Comparison of ENCODE assay signal across 12 cellular contexts in the genomic region with DNA sequence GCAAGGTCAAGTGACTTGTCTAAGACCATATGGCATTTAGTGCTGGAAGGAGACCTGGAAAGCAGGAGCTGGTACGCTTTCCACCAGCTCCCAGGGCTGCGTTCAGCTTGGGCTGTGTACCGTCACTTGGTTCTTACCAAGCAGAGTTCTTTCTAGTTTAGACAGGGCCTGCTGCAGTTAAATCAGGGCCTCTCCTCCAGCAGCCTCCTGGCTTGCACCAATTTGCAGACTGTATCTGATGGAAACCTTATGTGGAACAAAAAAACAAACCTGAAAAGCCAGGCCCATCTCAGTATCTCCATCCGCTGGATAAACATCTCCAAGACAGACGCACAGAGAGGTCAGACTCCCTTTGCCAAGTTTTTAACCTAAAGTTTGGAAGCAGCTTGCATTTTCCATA.
DNase-seq lines count a peak whose midpoint lies in the region; ATAC-seq and TF ChIP-seq lines count a peak whose summit lies in the region.
"Had no signal": no experiment of that assay in that cellular context is flagged by ENCODE, and none has a peak within 500 bp of the region (broad histone marks: within the 10 kb centered on the region; RNA-seq: fewer than 3 reads in every experiment).

No MANE protein-coding gene starts in this region.

- DNase-seq in astrocyte of the spinal cord (ENCODE audit: low read depth, low spot score) = peak; percentile 27
- DNase-seq in Right ventricle myocardium superior = no peak
- no peak for DNase-seq in osteoblast (ENCODE audit: insufficient read length, low spot score, missing footprints)
- DNase-seq in upper lobe of right lung = no peak
- no peak for DNase-seq in stimulated activated naive CD4-positive, alpha-beta T cell (lab: John Stamatoyannopoulos, UW)
- no peak for DNase-seq in NCI-H82 (lab: John Stamatoyannopoulos, UW)
- DNase-seq in occipital lobe (lab: John Stamatoyannopoulos, UW) = no peak
- DNase-seq: activated CD4-positive, alpha-beta T cell treated with anti-CD3 and anti-CD28 coated beads, Interleukin-2, amount 50 U/mL, for 48 hours; activated naive CD4-positive, alpha-beta T cell treated with Interleukin-2 at 50 U/mL for 16 hours; CD8-positive, alpha-beta T cell; NCI-H2171 had no signal

- H3K4me3 ChIP-seq in astrocyte of the spinal cord (ENCODE audit: low read depth, low read length) (no peak overlapping the region), osteoblast (ENCODE audit: insufficient read depth, low read length) (no peak overlapping the region), upper lobe of right lung (no peak overlapping the region)

- H3K36me3 ChIP-seq in osteoblast (ENCODE audit: insufficient read depth, low read length) = no peaks in the 10 kb centered on the region
- no peaks in the 10 kb centered on the region for H3K36me3 ChIP-seq in upper lobe of right lung

- in situ Hi-C loops in astrocyte of the spinal cord (cut with HindIII; ENCODE audit: low sequenced_read_pairs) = no loop called here

- TF ChIP-seq CTCF in astrocyte of the spinal cord (IDR thresholded peaks at IDR 0.05; ENCODE audit: low read depth, low read length) = no peak
- TF ChIP-seq CTCF in osteoblast (IDR thresholded peaks at IDR 0.05; ENCODE audit: extremely low read depth, low read depth, low read length) = no peak
- no peak for TF ChIP-seq CTCF in upper lobe of right lung (IDR thresholded peaks at IDR 0.05)

- intact Hi-C loops in Right ventricle myocardium superior (cut with DNase I) = no loop called here
- intact Hi-C loops in upper lobe of right lung (cut with DNase I) = no loop called here

- H3K79me2 ChIP-seq in osteoblast (ENCODE audit: insufficient read depth, low read length) = no peaks in the 10 kb centered on the region

- ATAC-seq in Right ventricle myocardium superior (ENCODE audit: poor library complexity) (peak; percentile 50), upper lobe of right lung (no peak)
- ATAC-seq: CD8-positive, alpha-beta T cell had no signal

- no peaks in the 10 kb centered on the region for H4K20me1 ChIP-seq in osteoblast (ENCODE audit: insufficient read depth, low read length)

- H3K4me1 ChIP-seq in osteoblast (ENCODE audit: insufficient read depth, low read length) (peaks cover 8% of the 10 kb centered on the region), upper lobe of right lung (no peaks in the 10 kb centered on the region)

- peak overlapping the region; percentile 67 for H2AFZ ChIP-seq in osteoblast (ENCODE audit: low read length)

- H3K27me3 ChIP-seq in osteoblast (ENCODE audit: insufficient read depth, low read length) (no peaks in the 10 kb centered on the region), upper lobe of right lung (no peaks in the 10 kb centered on the region)

- H3K9me3 ChIP-seq in osteoblast (ENCODE audit: low read depth, low read length) (no peaks in the 10 kb centered on the region), upper lobe of right lung (no peaks in the 10 kb centered on the region)

- H3K4me2 ChIP-seq in osteoblast (ENCODE audit: insufficient read depth, low read length) = peak overlapping the region; percentile 50

- H3K27ac ChIP-seq in osteoblast (ENCODE audit: low read depth, low read length) (no peak overlapping the region), upper lobe of right lung (peak overlapping the region; percentile 33)
- H3K27ac ChIP-seq: HL-60 had no signal
